Comparison of ENCODE assay signal across 8 cellular contexts in the genomic region with DNA sequence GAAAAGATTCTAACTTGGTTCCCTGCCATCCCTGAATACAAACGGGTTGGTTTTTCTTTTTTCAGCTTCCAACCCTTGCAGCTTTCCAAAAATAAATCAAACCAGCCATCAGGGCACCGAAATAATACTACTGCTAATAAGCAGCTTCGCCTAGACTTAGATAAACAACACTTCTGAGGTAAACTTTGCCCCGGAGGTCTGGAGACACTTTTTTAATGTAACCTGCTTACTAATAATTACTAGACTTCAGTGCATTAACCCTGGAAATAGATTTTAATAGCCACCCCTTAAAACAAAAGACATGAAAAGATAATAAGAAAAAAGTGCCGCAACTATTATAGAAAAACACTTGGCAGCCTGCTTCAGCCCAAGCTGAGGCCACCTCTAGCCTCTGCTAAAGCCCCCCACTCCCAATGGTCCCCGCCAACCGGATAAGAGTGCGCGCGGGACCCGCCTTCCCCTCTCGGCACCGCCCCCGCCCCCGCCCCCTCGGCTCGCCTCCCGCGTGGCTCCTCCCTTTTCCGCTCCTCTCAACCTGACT. TPM values are rescaled to one million over a fixed set of nuclear protein-coding genes. Genes with fewer than 3 reads are reported as not detected.
DNase-seq lines count a peak whose midpoint lies in the region; ATAC-seq, FAIRE-seq and TF ChIP-seq lines count a peak whose summit lies in the region.

No MANE protein-coding gene starts in this region.

- H3K27ac ChIP-seq in right atrium auricular region (peak overlapping the region; percentile 51 to 68), mucosa of rectum (ENCODE audit: low read depth in 2 of 2, low read length in 2 of 2) (peak overlapping the region; percentile 65 to 94)

- CTCF ChIA-PET in MCF 10A (lab: Yijun Ruan, JAX) = interaction anchor here (0.6 to 6.0 kb wide), 12 partner anchors 41 to 149 kb away, joined by 3 to 67 read pairs (median 8); no protein-coding TSS in a partner anchor

- H3K9me3 Mint-ChIP-seq in MCF 10A (ENCODE audit: unreplicated experiment) = no peaks in the 10 kb centered on the region

- H3K27me3 Mint-ChIP-seq in MCF 10A (ENCODE audit: insufficient read depth, unreplicated experiment) = no peaks in the 10 kb centered on the region

- peaks cover 37% of the 10 kb centered on the region for H3K4me1 Mint-ChIP-seq in MCF 10A (ENCODE audit: insufficient read depth, unreplicated experiment)

- peaks cover 47% of the 10 kb centered on the region for H3K36me3 Mint-ChIP-seq in MCF 10A (ENCODE audit: insufficient read depth, unreplicated experiment)

- H3K4me3 ChIP-seq in right atrium auricular region (peak overlapping the region; percentile 69 to 83), mucosa of rectum (ENCODE audit: low read length in 2 of 2) (peak overlapping the region; percentile 52 to 70)

- H3K27ac Mint-ChIP-seq in MCF 10A (ENCODE audit: low read depth, unreplicated experiment) = peak overlapping the region; percentile 89

- H3K27me3 ChIP-seq in right atrium auricular region (no peaks in the 10 kb centered on the region), mucosa of rectum (ENCODE audit: control insufficient read depth in 2 of 2, insufficient read depth in 2 of 2, low read length in 2 of 2) (no peaks in the 10 kb centered on the region)

- H3K36me3 ChIP-seq in right atrium auricular region (peaks cover 15% of the 10 kb centered on the region), mucosa of rectum (ENCODE audit: control insufficient read depth in 2 of 2, insufficient read depth in 2 of 2, low read length in 2 of 2) (peaks cover 12 to 15% of the 10 kb centered on the region in 2 donors)

- H3K4me1 ChIP-seq in right atrium auricular region (peaks cover 0 to 19% of the 10 kb centered on the region in 2 donors), mucosa of rectum (ENCODE audit: control insufficient read depth in 2 of 2, insufficient read depth in 2 of 2, low read length in 2 of 2) (peaks cover 18 to 31% of the 10 kb centered on the region in 2 donors)

- H3K9me3 ChIP-seq in right atrium auricular region (no peaks in the 10 kb centered on the region), mucosa of rectum (ENCODE audit: control insufficient read depth in 2 of 2, low read length in 2 of 2) (no peaks in the 10 kb centered on the region)

- POLR2A ChIA-PET in MCF 10A (lab: Yijun Ruan, JAX) = interaction anchor here (0.8 to 12.5 kb wide), 32 partner anchors 7 to 255 kb away, joined by 3 to 446 read pairs (median 8); a partner anchor contains a TSS

- peak overlapping the region; percentile 24 to 47 for H3K9ac ChIP-seq in mucosa of rectum (ENCODE audit: low read depth in 1 of 2, low read length in 2 of 2)

- TF ChIP-seq CTCF in right atrium auricular region (IDR thresholded peaks at IDR 0.05) (no peak), MCF 10A (IDR thresholded peaks at IDR 0.05; ENCODE audit: unreplicated experiment) (no peak)

- intact Hi-C loops in cardiac septum (cut with DNase I) = loop anchor here (2.0 to 10.0 kb wide), 6 partner anchors 37 to 150 kb away; a partner anchor contains a TSS
- intact Hi-C loops in MCF 10A (cut with micrococcal nuclease) = loop anchor here (1.0 to 5.0 kb wide), 3 partner anchors 29 to 428 kb away; no protein-coding TSS in a partner anchor

- ATAC-seq in HG03439 (IDR thresholded peaks at IDR 0.05; ENCODE audit: unreplicated experiment) (no peak), GM19463 (IDR thresholded peaks at IDR 0.05; ENCODE audit: unreplicated experiment) (no peak)

- DNase-seq in right atrium auricular region (ENCODE audit: low spot score) (no peak), cardiac septum (ENCODE audit: low spot score) (no peak), MCF 10A (ENCODE audit: unreplicated experiment) (no peak), frontal cortex (ENCODE audit: low spot score in 2 of 2) (no peak), kidney glomerular epithelial cell (lab: John Stamatoyannopoulos, UW) (no peak)

- peak overlapping the region; percentile 87 for H3K4me3 Mint-ChIP-seq in MCF 10A (ENCODE audit: unreplicated experiment)

- no peak for FAIRE-seq in frontal cortex (lab: Jason Lieb, UNC)

- TSS peak; percentile 24 for BruUV-seq in MCF 10A (replicated peaks; lab: Mats Ljungman, UMichigan)

RNA-seq across cellular contexts. Expression of a gene that starts 0.4 kb away (rescaled TPM):
- total RNA-seq in right atrium auricular region (10 to 100 TPM; 25.3 to 26.6 TPM), cardiac septum (94.9 TPM), MCF 10A (2022) (183 and 225 TPM in 2 replicates), frontal cortex (6.1 TPM)
